ENCODE assay signal across 16 cellular contexts in the genomic region with DNA sequence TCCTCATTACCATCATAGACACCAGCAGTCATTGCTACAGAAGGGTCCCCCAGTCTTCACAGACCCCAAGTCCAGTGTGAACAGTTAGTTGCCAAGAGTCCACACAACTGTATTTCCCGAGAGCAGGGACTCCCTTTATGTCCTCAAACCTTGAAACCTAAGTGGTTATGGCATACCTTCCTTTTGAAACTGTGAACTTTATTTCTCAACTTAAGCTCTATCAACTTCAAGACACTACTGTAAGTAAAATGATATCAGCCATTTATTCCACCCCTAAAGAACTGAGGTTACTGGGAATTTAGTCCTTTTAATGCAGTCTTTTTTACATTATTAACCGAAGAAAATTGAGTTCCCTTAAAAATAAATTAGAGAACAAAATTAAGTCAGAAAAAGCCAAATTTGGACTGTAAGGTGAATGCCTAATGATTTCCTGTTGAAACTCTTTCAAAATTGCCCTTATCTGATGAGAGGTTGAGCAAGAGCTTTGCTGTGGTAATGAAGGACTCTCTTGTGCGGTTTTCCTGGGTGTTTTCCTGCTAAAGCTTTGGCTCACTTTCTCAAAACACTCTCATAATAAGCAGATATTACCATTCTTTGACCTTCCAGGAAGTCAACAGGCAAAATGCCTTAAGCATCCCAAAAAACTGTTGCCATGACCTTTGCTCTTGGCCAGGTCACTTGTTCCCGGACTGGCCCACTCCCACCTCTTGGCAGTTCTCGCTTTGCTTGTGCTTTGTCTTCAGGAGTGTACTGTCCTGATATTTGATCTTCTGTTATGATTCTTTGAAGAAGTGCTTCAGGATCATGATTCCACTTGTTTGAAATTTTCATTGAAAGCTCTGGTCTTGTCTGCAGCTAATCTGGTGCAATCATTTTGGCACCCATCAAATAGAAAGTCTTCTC.
DNase-seq lines count a peak whose midpoint lies in the region; ATAC-seq, FAIRE-seq and TF ChIP-seq lines count a peak whose summit lies in the region.
"Had no signal": no experiment of that assay in that cellular context is flagged by ENCODE, and none has a peak within 500 bp of the region (broad histone marks: within the 10 kb centered on the region; RNA-seq: fewer than 3 reads in every experiment).

No MANE protein-coding gene starts in this region.

- H2BK12ac ChIP-seq in H1 (ENCODE audit: low read depth, low read length) (peak overlapping the region; percentile 14; the same call in 1 of the 2 replicates), mesenchymal stem cell (ENCODE audit: low read length in 2 of 2) (no peak overlapping the region)

- no peak overlapping the region for H3K4me3 Mint-ChIP-seq in glutamatergic neuron (ENCODE audit: unreplicated experiment)
- H3K4me3 Mint-ChIP-seq: CD8-positive, alpha-beta memory T cell had no signal

- H2BK5ac ChIP-seq in H1 (ENCODE audit: low read depth, low read length), result no peak overlapping the region
- H2BK5ac ChIP-seq in mesenchymal stem cell (ENCODE audit: low read depth, low read length, poor library complexity, severe bottlenecking), result no peak overlapping the region

- H2AFZ ChIP-seq in H1 (ENCODE audit: low read length) (no peak overlapping the region), mesenchymal stem cell (ENCODE audit: low read depth, low read length) (no peak overlapping the region)

- no peak overlapping the region for H3K56ac ChIP-seq in H1 (replicated peaks; ENCODE audit: insufficient read length, low read depth, low read length)

- H3K4me2 ChIP-seq in H1 (ENCODE audit: insufficient read depth in 1 of 2, low read depth in 2 of 2, low read length in 2 of 2) (no peak overlapping the region), mesenchymal stem cell (ENCODE audit: low read length, poor library complexity, severe bottlenecking) (no peak overlapping the region)

- H2BK20ac ChIP-seq in H1 (ENCODE audit: low read length), result no peak overlapping the region

- TF ChIP-seq RAD21 in H1 (IDR thresholded peaks at IDR 0.05 in 1 of 2, conservative IDR thresholded peaks at IDR 0.05 in 1 of 2; ENCODE audit: low read depth in 2 of 2, low read length in 2 of 2), result no peak

- no peaks in the 10 kb centered on the region for H3K4me1 Mint-ChIP-seq in glutamatergic neuron (ENCODE audit: low read depth, unreplicated experiment)
- H3K4me1 Mint-ChIP-seq: CD8-positive, alpha-beta memory T cell had no signal

- H3K36me3 Mint-ChIP-seq in glutamatergic neuron (ENCODE audit: unreplicated experiment), result no peaks in the 10 kb centered on the region
- H3K36me3 Mint-ChIP-seq: activated naive CD4-positive, alpha-beta T cell treated with anti-CD3 and anti-CD28 coated beads, Interleukin-2, amount 50 U/mL, for 72 hours; CD8-positive, alpha-beta memory T cell had no signal

- H3K9me3 ChIP-seq in H1 (ENCODE audit: insufficient read depth in 2 of 2, low read depth in 1 of 2, low read length in 1 of 2) (no peaks in the 10 kb centered on the region), mesenchymal stem cell (ENCODE audit: control insufficient read depth, low read length) (no peaks in the 10 kb centered on the region)

- no peaks in the 10 kb centered on the region for H3K4me1 ChIP-seq in H1 (replicated peaks in 1 of 4; ENCODE audit: control insufficient read depth in 3 of 4, insufficient read depth in 4 of 4, low read length in 3 of 4)
- H3K4me1 ChIP-seq in mesenchymal stem cell (ENCODE audit: control insufficient read depth, insufficient read depth, low read depth, low read length), result no peaks in the 10 kb centered on the region

- no peak overlapping the region for H3K4ac ChIP-seq in H1 (replicated peaks; ENCODE audit: insufficient read length, low read depth, low read length)
- no peak overlapping the region for H3K4ac ChIP-seq in mesenchymal stem cell (ENCODE audit: low read depth in 1 of 2, low read length in 2 of 2)

- TF ChIP-seq POLR2A in NB4 (IDR thresholded peaks at IDR 0.05; ENCODE audit: extremely low read depth, insufficient read length) (no peak), H1 (IDR thresholded peaks at IDR 0.05; ENCODE audit: control extremely low read depth in 1 of 2, low read depth in 2 of 2, low read length in 2 of 2) (no peak)

- WGBS in H1 (ENCODE audit: extremely low coverage in 1 of 2, insufficient coverage in 1 of 2, insufficient read length in 1 of 2, insufficient replicate concordance in 2 of 2, low coverage in 1 of 2, low lambda C conversion rate in 2 of 2, missing lambda C conversion rate in 1 of 2), 2 experiments, result 96% methylated on average over 5 of the region's 5 CpGs; no CpG with 5 or more reads in 1 of the 2 experiments
- WGBS in mesenchymal stem cell, result 86% methylated on average over 4 of the region's 5 CpGs

- H3K27me3 ChIP-seq in H1 (replicated peaks in 1 of 4; ENCODE audit: control insufficient read depth in 3 of 4, extremely low read depth in 1 of 4, insufficient read depth in 3 of 4, low read length in 3 of 4) (no peaks in the 10 kb centered on the region), mesenchymal stem cell (ENCODE audit: control insufficient read depth in 1 of 2, insufficient read depth in 1 of 2, low read length in 2 of 2) (no peaks in the 10 kb centered on the region)

- CTCF ChIA-PET in H1 (lab: Charles Lee; ENCODE audit: partially characterized antibody), result no interaction called here

- H2BK120ac ChIP-seq in H1 (replicated peaks; ENCODE audit: low read depth, low read length) (no peak overlapping the region), mesenchymal stem cell (ENCODE audit: low read depth, low read length) (no peak overlapping the region)

- no peak overlapping the region for H3K4me3 ChIP-seq in NB4 (ENCODE audit: low read depth, low read length)
- H3K4me3 ChIP-seq in H1 (ENCODE audit: extremely low read depth in 1 of 4, insufficient read depth in 2 of 4, low read depth in 3 of 4, low read length in 4 of 4), result no peak overlapping the region
- H3K4me3 ChIP-seq in mesenchymal stem cell (ENCODE audit: insufficient read depth in 1 of 2, low read depth in 1 of 2, low read length in 2 of 2), result no peak overlapping the region

- H4K8ac ChIP-seq in H1 (ENCODE audit: extremely low read depth, insufficient read depth, low read length), result no peak overlapping the region
- no peak overlapping the region for H4K8ac ChIP-seq in mesenchymal stem cell (ENCODE audit: low read length)

- H4K20me1 ChIP-seq in H1 (replicated peaks in 1 of 2; ENCODE audit: control insufficient read depth in 1 of 2, insufficient read depth in 2 of 2, low read length in 2 of 2), result no peaks in the 10 kb centered on the region

- H2AK5ac ChIP-seq in H1 (ENCODE audit: low read depth, low read length), result no peak overlapping the region
- H2AK5ac ChIP-seq in mesenchymal stem cell (ENCODE audit: low read length, severe bottlenecking), result no peak overlapping the region

- H3K18ac ChIP-seq in H1 (ENCODE audit: extremely low read depth, low read length) (no peak overlapping the region), mesenchymal stem cell (ENCODE audit: low read depth in 1 of 2, low read length in 2 of 2) (no peak overlapping the region)

- H3K27ac ChIP-seq in H1 (ENCODE audit: low read depth, low read length) (no peak overlapping the region), mesenchymal stem cell (ENCODE audit: low read length, poor library complexity, severe bottlenecking) (no peak overlapping the region)

- TF ChIP-seq CTCF in NB4 (IDR thresholded peaks at IDR 0.05; ENCODE audit: low read depth, low read length) (no peak), H1 (IDR thresholded peaks at IDR 0.05; ENCODE audit: control extremely low read depth in 1 of 3, insufficient read depth in 1 of 3, low read depth in 1 of 3, low read length in 3 of 3) (no peak), D721Med (IDR thresholded peaks at IDR 0.05; ENCODE audit: insufficient read depth, missing control alignments) (no peak), glutamatergic neuron (IDR thresholded peaks at IDR 0.05; ENCODE audit: partially characterized antibody, unreplicated experiment) (no peak)

- H3K9ac ChIP-seq in H1 (replicated peaks in 1 of 4; ENCODE audit: extremely low read depth in 1 of 4, low read depth in 3 of 4, low read length in 3 of 4) (no peak overlapping the region), mesenchymal stem cell (ENCODE audit: low read length) (no peak overlapping the region)

- H2BK15ac ChIP-seq in H1 (ENCODE audit: low read length), result no peak overlapping the region
- H2BK15ac ChIP-seq in mesenchymal stem cell (ENCODE audit: low read depth, poor library complexity, severe bottlenecking), result no peak overlapping the region

- POLR2A ChIA-PET in H1 (lab: Charles Lee; ENCODE audit: partially characterized antibody), result no interaction called here

- no peak for TF ChIP-seq EP300 in H1 (IDR thresholded peaks at IDR 0.05; ENCODE audit: borderline replicate concordance in 1 of 2, low read depth in 2 of 2, low read length in 2 of 2)

- no peaks in the 10 kb centered on the region for H3K79me1 ChIP-seq in H1 (ENCODE audit: low read depth, low read length)
- no peaks in the 10 kb centered on the region for H3K79me1 ChIP-seq in mesenchymal stem cell (replicated peaks; ENCODE audit: low read length, poor library complexity, severe bottlenecking)

- H4K5ac ChIP-seq in H1 (ENCODE audit: insufficient read length, low read depth, low read length), result no peak overlapping the region

- H3K23ac ChIP-seq in H1 (ENCODE audit: insufficient read length) (no peak overlapping the region), mesenchymal stem cell (ENCODE audit: low read length in 2 of 2) (no peak overlapping the region)

- peak; percentile 28 to 52 for DNase-seq in AML-193 (lab: John Stamatoyannopoulos, UW)
- DNase-seq in NB4 (ENCODE audit: low read depth), result peak; percentile 64
- no peak for DNase-seq in H1 (ENCODE audit: low read depth in 1 of 2, low spot score in 2 of 2)
- peak; percentile 3 for DNase-seq in mesenchymal stem cell
- DNase-seq in D721Med (ENCODE audit: insufficient read length, low spot score), result no peak
- DNase-seq in glutamatergic neuron, result no peak
- no peak for DNase-seq in NCI-H345 (lab: John Stamatoyannopoulos, UW)
- DNase-seq: CD8-positive, alpha-beta memory T cell; head of caudate nucleus; NCI-H2081 treated with DMSO at 0.1 percent for 48 hours; stimulated activated CD4-positive, alpha-beta T cell treated with anti-CD3 and anti-CD28 coated beads, Interleukin-15, amount 100 ng/mL, for 24 hours had no signal

- H3K23me2 ChIP-seq in H1 (ENCODE audit: low read depth, low read length), result no peaks in the 10 kb centered on the region

- no peak overlapping the region for H3K27ac Mint-ChIP-seq in glutamatergic neuron (ENCODE audit: unreplicated experiment)
- H3K27ac Mint-ChIP-seq: activated naive CD4-positive, alpha-beta T cell treated with anti-CD3 and anti-CD28 coated beads, Interleukin-2, amount 50 U/mL, for 72 hours; CD8-positive, alpha-beta memory T cell; progenitor cell of endocrine pancreas had no signal

- ATAC-seq in HG03521 (IDR thresholded peaks at IDR 0.05; ENCODE audit: unreplicated experiment), result no peak
- ATAC-seq: activated naive CD4-positive, alpha-beta T cell treated with anti-CD3 and anti-CD28 coated beads, Interleukin-2, amount 50 U/mL, for 72 hours had no signal

- peaks cover 2% of the 10 kb centered on the region for H3K9me3 Mint-ChIP-seq in glutamatergic neuron (ENCODE audit: unreplicated experiment)

- FAIRE-seq in H1 (lab: Jason Lieb, UNC), result no peak
- FAIRE-seq in D721Med (lab: Jason Lieb, UNC), result no peak
- FAIRE-seq: endothelial cell of umbilical vein, G401.6 had no signal

- H4K91ac ChIP-seq in H1 (replicated peaks; ENCODE audit: insufficient read length, low read length) (no peak overlapping the region), mesenchymal stem cell (ENCODE audit: low read length) (no peak overlapping the region)

- H3K14ac ChIP-seq in H1 (ENCODE audit: insufficient read length) (no peak overlapping the region), mesenchymal stem cell (ENCODE audit: low read length in 2 of 2) (peak overlapping the region in 1 of 2 experiments; percentile 57)

- no peaks in the 10 kb centered on the region for H3K27me3 Mint-ChIP-seq in glutamatergic neuron (ENCODE audit: unreplicated experiment)
- H3K27me3 Mint-ChIP-seq: CD8-positive, alpha-beta memory T cell; progenitor cell of endocrine pancreas had no signal

- H3K36me3 ChIP-seq in H1 (ENCODE audit: control insufficient read depth in 2 of 4, insufficient read depth in 4 of 4, low read length in 3 of 4), result no peaks in the 10 kb centered on the region
- H3K36me3 ChIP-seq in mesenchymal stem cell (ENCODE audit: control insufficient read depth in 1 of 2, insufficient read depth in 2 of 2, low read depth in 1 of 2, low read length in 2 of 2), result no peaks in the 10 kb centered on the region

- no peaks in the 10 kb centered on the region for H3K79me2 ChIP-seq in H1 (ENCODE audit: control insufficient read depth in 1 of 2, insufficient read depth in 2 of 2, low read length in 2 of 2)

Comparison
In these comparisons a context has a peak if more than half of its experiments do, and no peak if none do; other contexts are left out.
1. DNase-seq: peak in AML-193 (2 of 2), NB4 (single experiment) and mesenchymal stem cell (single experiment); none in H1 (0 of 2), D721Med (single experiment), glutamatergic neuron (single experiment) and NCI-H345 (single experiment).